In genomic region chr15:78790027-78790426, GRCh38 we compare ENCODE assay signal across 14 cellular contexts. TPM values are rescaled to one million over a fixed set of nuclear protein-coding genes. Genes with fewer than 3 reads are reported as not detected.
DNase-seq lines count a peak whose midpoint lies in the region; ATAC-seq and TF ChIP-seq lines count a peak whose summit lies in the region.
"Had no signal": no experiment of that assay in that cellular context is flagged by ENCODE, and none has a peak within 500 bp of the region (broad histone marks: within the 10 kb centered on the region; RNA-seq: fewer than 3 reads in every experiment).

No MANE protein-coding gene starts in this region.

- CTCF ChIA-PET in Panc1 (lab: Charles Lee): no interaction called here

- no peak for DNase-seq in Right ventricle myocardium inferior (ENCODE audit: missing footprints)
- DNase-seq in cardiac septum (ENCODE audit: low spot score): no peak
- no peak for DNase-seq in Panc1 (ENCODE audit: low read depth, low spot score)
- no peak for DNase-seq in Right ventricle myocardium superior
- no peak for DNase-seq in stimulated activated naive CD8-positive, alpha-beta T cell treated with anti-CD3 and anti-CD28 coated beads, Interleukin-15, amount 100 ng/mL, for 72 hours
- no peak for DNase-seq in HK-2 (ENCODE audit: unreplicated experiment)
- no peak for DNase-seq in naive thymus-derived CD8-positive, alpha-beta T cell
- DNase-seq in NCI-H1694 treated with DMSO at 0.1 percent for 48 hours (lab: John Stamatoyannopoulos, UW): no peak
- DNase-seq: adrenal gland, naive B cell, NCI-H2029 treated with DMSO at 0.1 percent for 48 hours, NCI-H526 treated with DMSO at 0.1 percent for 48 hours, transverse colon had no signal

- in situ Hi-C loops in Panc1 (cut with HindIII; ENCODE audit: low pct_unique_long_range_greater_than_20kb, low sequenced_read_pairs): no loop called here

- no TSS peak for BruUV-seq in Panc1 (replicated peaks; lab: Mats Ljungman, UMichigan)

- H3K27me3 ChIP-seq in Panc1 (ENCODE audit: control insufficient read depth, insufficient read depth, low read length): no peaks in the 10 kb centered on the region
- H3K27me3 ChIP-seq: adrenal gland, transverse colon had no signal

- no peak overlapping the region for H3K4me3 Mint-ChIP-seq in stimulated activated naive CD8-positive, alpha-beta T cell treated with anti-CD3 and anti-CD28 coated beads, Interleukin-15, amount 100 ng/mL, for 72 hours
- H3K4me3 Mint-ChIP-seq in naive thymus-derived CD8-positive, alpha-beta T cell: no peak overlapping the region
- H3K4me3 Mint-ChIP-seq: central memory CD8-positive, alpha-beta T cell; naive B cell had no signal

- peaks cover 12% of the 10 kb centered on the region for H3K4me1 Mint-ChIP-seq in stimulated activated naive CD8-positive, alpha-beta T cell treated with anti-CD3 and anti-CD28 coated beads, Interleukin-15, amount 100 ng/mL, for 72 hours
- peaks cover 0 to 2% (median 0%) of the 10 kb centered on the region in 4 donors for H3K4me1 Mint-ChIP-seq in naive thymus-derived CD8-positive, alpha-beta T cell
- H3K4me1 Mint-ChIP-seq: central memory CD8-positive, alpha-beta T cell; naive B cell had no signal

- no peak overlapping the region for H3K27ac ChIP-seq in Panc1 (ENCODE audit: low read length)
- H3K27ac ChIP-seq: adrenal gland, transverse colon had no signal

- no peaks in the 10 kb centered on the region for H3K4me1 ChIP-seq in Panc1 (ENCODE audit: control insufficient read depth, insufficient read depth, low read length)
- H3K4me1 ChIP-seq: adrenal gland, transverse colon had no signal

- peak; percentile 71 for ATAC-seq in Right ventricle myocardium inferior
- ATAC-seq in Panc1: peak; percentile 55
- peak; percentile 87 for ATAC-seq in Right ventricle myocardium superior (ENCODE audit: poor library complexity)
- peak; percentile 84 for ATAC-seq in stimulated activated naive CD8-positive, alpha-beta T cell treated with anti-CD3 and anti-CD28 coated beads, Interleukin-15, amount 100 ng/mL, for 72 hours
- ATAC-seq in naive thymus-derived CD8-positive, alpha-beta T cell: no peak

- no peak for TF ChIP-seq CTCF in Panc1 (IDR thresholded peaks at IDR 0.05)

- H3K4me3 ChIP-seq in Panc1 (ENCODE audit: low read depth in 2 of 2, low read length in 2 of 2): no peak overlapping the region
- H3K4me3 ChIP-seq: adrenal gland, transverse colon had no signal

- no peaks in the 10 kb centered on the region for H3K36me3 ChIP-seq in Panc1 (ENCODE audit: control insufficient read depth, insufficient read depth, low read length)
- H3K36me3 ChIP-seq: adrenal gland, transverse colon had no signal

- POLR2A ChIA-PET in Panc1 (lab: Charles Lee): no interaction called here
- POLR2A ChIA-PET in naive thymus-derived CD8-positive, alpha-beta T cell (lab: Charles Lee): no interaction called here

- H3K9me3 ChIP-seq in Panc1 (ENCODE audit: control insufficient read depth, insufficient read depth, low read depth, low read length): no peaks in the 10 kb centered on the region
- H3K9me3 ChIP-seq: adrenal gland, transverse colon had no signal

- peaks cover under 1 to 2% of the 10 kb centered on the region in 2 donors for H3K9me3 Mint-ChIP-seq in stimulated activated naive CD8-positive, alpha-beta T cell treated with anti-CD3 and anti-CD28 coated beads, Interleukin-15, amount 100 ng/mL, for 72 hours
- H3K9me3 Mint-ChIP-seq in naive thymus-derived CD8-positive, alpha-beta T cell: peaks cover 0 to 2% (median under 1%) of the 10 kb centered on the region in 9 donors
- H3K9me3 Mint-ChIP-seq: central memory CD8-positive, alpha-beta T cell had no signal

- H3K27me3 Mint-ChIP-seq in stimulated activated naive CD8-positive, alpha-beta T cell treated with anti-CD3 and anti-CD28 coated beads, Interleukin-15, amount 100 ng/mL, for 72 hours: peaks cover 3% of the 10 kb centered on the region
- H3K27me3 Mint-ChIP-seq in naive thymus-derived CD8-positive, alpha-beta T cell: no peaks in the 10 kb centered on the region

- H3K36me3 Mint-ChIP-seq in naive thymus-derived CD8-positive, alpha-beta T cell: peaks cover 0 to under 1% (median 0%) of the 10 kb centered on the region in 3 donors
- H3K36me3 Mint-ChIP-seq: naive B cell had no signal

- H3K27ac Mint-ChIP-seq in stimulated activated naive CD8-positive, alpha-beta T cell treated with anti-CD3 and anti-CD28 coated beads, Interleukin-15, amount 100 ng/mL, for 72 hours: no peak overlapping the region
- no peak overlapping the region for H3K27ac Mint-ChIP-seq in naive thymus-derived CD8-positive, alpha-beta T cell
- H3K27ac Mint-ChIP-seq: naive B cell had no signal

- intact Hi-C loops in Right ventricle myocardium inferior (cut with DNase I) (no loop called here), cardiac septum (cut with DNase I) (no loop called here), Panc1 (cut with micrococcal nuclease; ENCODE audit: unreplicated experiment) (no loop called here), Right ventricle myocardium superior (cut with DNase I) (no loop called here)

RNA-seq across cellular contexts. Expression of gene ADAMTS7, which starts 21.2 kb away (rescaled TPM):
- 32.1 TPM for total RNA-seq in Right ventricle myocardium inferior
- total RNA-seq in cardiac septum: 17.8 TPM
- total RNA-seq in Panc1 (2021; ENCODE audit: unreplicated experiment): 1.0 TPM
- 0.85 TPM for polyA plus RNA-seq in Panc1 (2012; ENCODE audit: insufficient read length)
- 31.0 TPM for total RNA-seq in Right ventricle myocardium superior
- total RNA-seq in naive thymus-derived CD8-positive, alpha-beta T cell: under 1 TPM; 0.16 to 0.31 TPM
- not detected for polyA plus RNA-seq in naive thymus-derived CD8-positive, alpha-beta T cell

Comparison
In these comparisons a context has a peak if more than half of its experiments do, and no peak if none do; other contexts are left out.
1. ATAC-seq: peak in Right ventricle myocardium inferior (single experiment), Panc1 (single experiment), Right ventricle myocardium superior (single experiment) and stimulated activated naive CD8-positive, alpha-beta T cell treated with anti-CD3 and anti-CD28 coated beads, Interleukin-15, amount 100 ng/mL, for 72 hours (single experiment); none in naive thymus-derived CD8-positive, alpha-beta T cell (0 of 2).